In genomic region chr1:110262846-110263631, GRCh38 we compare ENCODE assay signal across 16 cellular contexts. TPM values are rescaled to one million over a fixed set of nuclear protein-coding genes. Genes with fewer than 3 reads are reported as not detected.
A peak's percentile ranks its signal among the peaks of the same experiment; 100 is the strongest.
DNase-seq lines count a peak whose midpoint lies in the region; ATAC-seq, FAIRE-seq and TF ChIP-seq lines count a peak whose summit lies in the region.
"Had no signal": no experiment of that assay in that cellular context is flagged by ENCODE, and none has a peak within 500 bp of the region (broad histone marks: within the 10 kb centered on the region; RNA-seq: fewer than 3 reads in every experiment).

No MANE protein-coding gene starts in this region.

- no peak overlapping the region for H3K27ac Mint-ChIP-seq in GM23338
- H3K27ac Mint-ChIP-seq: CD4-positive, CD25-positive, alpha-beta regulatory T cell had no signal

- H3K79me2 ChIP-seq in K562 (ENCODE audit: control insufficient read depth, insufficient read depth, low read length) (no peaks in the 10 kb centered on the region), GM23338 (replicated peaks; ENCODE audit: insufficient read depth) (no peaks in the 10 kb centered on the region)

- no peaks in the 10 kb centered on the region for H3F3A ChIP-seq in GM23338 (replicated peaks; ENCODE audit: low read depth)

- H3K36me3 Mint-ChIP-seq in GM23338 (ENCODE audit: low read depth), result no peaks in the 10 kb centered on the region
- H3K36me3 Mint-ChIP-seq: CD4-positive, CD25-positive, alpha-beta regulatory T cell had no signal

- H3K27me3 Mint-ChIP-seq in GM23338 (ENCODE audit: insufficient read depth, low read depth, poor library complexity), result no peaks in the 10 kb centered on the region

- H3K9me2 ChIP-seq in GM23338 (ENCODE audit: insufficient read depth), result no peaks in the 10 kb centered on the region

- no peak overlapping the region for H3K9ac ChIP-seq in K562 (ENCODE audit: insufficient read depth in 1 of 2, low read depth in 2 of 2, low read length in 2 of 2)
- H3K9ac ChIP-seq: GM23248 had no signal

- CTCF ChIA-PET in K562 (lab: Yijun Ruan, JAX; ENCODE audit: low intra/inter-chr PET ratio), result no interaction called here

- H3K9me3 Mint-ChIP-seq in GM23338, result no peaks in the 10 kb centered on the region
- H3K9me3 Mint-ChIP-seq: activated T-cell treated with anti-CD3 and anti-CD28 coated beads, Interleukin-2, amount 50 U/mL, for 4 hours; CD4-positive, CD25-positive, alpha-beta regulatory T cell had no signal

- H3K9me1 ChIP-seq in K562 (ENCODE audit: control insufficient read depth, insufficient read depth, low read length), result no peaks in the 10 kb centered on the region

- TF ChIP-seq CTCF in NB4 (IDR thresholded peaks at IDR 0.05; ENCODE audit: low read depth, low read length), result no peak
- peak in 2 of 3 experiments; percentile 2 to 23; a peak in 1 of 6 replicates for TF ChIP-seq CTCF in K562 (IDR thresholded peaks at IDR 0.05 in 2 of 3, conservative IDR thresholded peaks at IDR 0.05 in 1 of 3; ENCODE audit: insufficient read depth in 2 of 3, low read depth in 1 of 3, low read length in 3 of 3)
- TF ChIP-seq CTCF in GM23338 (conservative IDR thresholded peaks at IDR 0.05; ENCODE audit: low read depth in 2 of 2), result 0 out of 4 replicates have a peak, but pooled peaks of 1 of the 2 experiments have one; percentile 6

- H3K27ac ChIP-seq in K562 (ENCODE audit: extremely low read depth, low read depth, low read length) (no peak overlapping the region), GM23338 (ENCODE audit: low read depth) (no peak overlapping the region)
- H3K27ac ChIP-seq: body of pancreas, GM23248 had no signal

- peaks cover 16% of the 10 kb centered on the region; the same call in 2 of the 3 replicates for H3K4me1 Mint-ChIP-seq in GM23338
- H3K4me1 Mint-ChIP-seq: CD4-positive, CD25-positive, alpha-beta regulatory T cell had no signal

- H3K4me3 ChIP-seq in NB4 (ENCODE audit: low read depth, low read length), result no peak overlapping the region
- H3K4me3 ChIP-seq in K562, result no peak overlapping the region
- H3K4me3 ChIP-seq in GM23338, result no peak overlapping the region
- H3K4me3 ChIP-seq: body of pancreas, GM23248, skin epidermis had no signal

- peak; percentile 78 for FAIRE-seq in K562 (lab: Jason Lieb, UNC)
- FAIRE-seq: TTC549 had no signal

- BruUV-seq in K562 (replicated peaks; lab: Mats Ljungman, UMichigan), result no TSS peak

- no peak overlapping the region for H3K4me3 Mint-ChIP-seq in GM23338
- H3K4me3 Mint-ChIP-seq: activated T-cell treated with anti-CD3 and anti-CD28 coated beads, Interleukin-2, amount 50 U/mL, for 4 hours; CD4-positive, CD25-positive, alpha-beta regulatory T cell had no signal

- no peak overlapping the region for H2AFZ ChIP-seq in K562 (ENCODE audit: low read depth, low read length)
- no peak overlapping the region for H2AFZ ChIP-seq in GM23338
- H2AFZ ChIP-seq: GM23248 had no signal

- peak; percentile 73 for ATAC-seq in K562
- no peak for ATAC-seq in GM23338
- no peak for ATAC-seq in HG02938 (IDR thresholded peaks at IDR 0.05; ENCODE audit: unreplicated experiment)
- ATAC-seq: body of pancreas, left colon had no signal

- H3K9me3 ChIP-seq in K562 (replicated peaks; ENCODE audit: control insufficient read depth, insufficient read depth, low read depth, low read length), result no peaks in the 10 kb centered on the region
- H3K9me3 ChIP-seq: body of pancreas had no signal

- TF ChIP-seq POLR2A in NB4 (IDR thresholded peaks at IDR 0.05; ENCODE audit: extremely low read depth, insufficient read length), result no peak
- TF ChIP-seq POLR2A in K562 (conservative IDR thresholded peaks at IDR 0.05), result no peak

- 0% methylated on average over 9 of the region's 9 CpGs for WGBS in K562 (ENCODE audit: insufficient coverage, low coverage, missing lambda C conversion rate)

- intact Hi-C loops in K562 (cut with micrococcal nuclease), result loop anchor here (2.0 kb wide), 1 partner anchor 56 kb away; no protein-coding TSS in a partner anchor

- no peaks in the 10 kb centered on the region; a peak in 1 of 5 replicates for H3K4me1 ChIP-seq in K562 (replicated peaks in 1 of 2; ENCODE audit: control insufficient read depth in 2 of 2, insufficient read depth in 2 of 2, low read length in 2 of 2)
- H3K4me1 ChIP-seq in GM23338 (ENCODE audit: insufficient read depth), result peaks cover 5% of the 10 kb centered on the region; the same call in 1 of the 2 replicates
- H3K4me1 ChIP-seq: body of pancreas had no signal

- H3K4me2 ChIP-seq in K562 (ENCODE audit: insufficient read depth, low read length) (no peak overlapping the region), GM23338 (no peak overlapping the region)

- TF ChIP-seq RAD21 in K562 (CRISPR knock-in tag; conservative IDR thresholded peaks at IDR 0.05 in 1 of 2, IDR thresholded peaks at IDR 0.05 in 1 of 2), result peak in 1 of 2 experiments; percentile 44; a peak in 2 of 4 replicates

- peak; percentile 18 to 23 for DNase-seq in AML-193 (lab: John Stamatoyannopoulos, UW)
- peak; percentile 28 for DNase-seq in COLO668 (lab: John Stamatoyannopoulos, UW; ENCODE audit: unreplicated experiment)
- peak; percentile 16 for DNase-seq in NB4 (ENCODE audit: low read depth)
- DNase-seq in K562 (ENCODE audit: extremely low read depth in 1 of 4, low spot score in 3 of 4), result peak; percentile 30 to 63 (median 52)
- no peak for DNase-seq in GM23338 (ENCODE audit: low spot score)
- DNase-seq in AG08395 (ENCODE audit: low spot score), result no peak
- no peak for DNase-seq in DMS79 treated with DMSO at 0.1 percent for 48 hours (lab: John Stamatoyannopoulos, UW)
- DNase-seq: activated T-cell treated with anti-CD3 and anti-CD28 coated beads, Interleukin-2, amount 50 U/mL, for 4 hours; body of pancreas; GM23248; left colon; NCI-H1092 had no signal

- no peak for TF ChIP-seq EP300 in K562 (IDR thresholded peaks at IDR 0.05; ENCODE audit: low read length)

- no peaks in the 10 kb centered on the region for H3K36me3 ChIP-seq in K562 (ENCODE audit: control insufficient read depth, insufficient read depth, low read length)
- H3K36me3 ChIP-seq in GM23338 (ENCODE audit: insufficient read depth), result no peaks in the 10 kb centered on the region

- in situ Hi-C loops in K562 (cut with MboI), result no loop called here

- H4K20me1 ChIP-seq in K562 (replicated peaks; ENCODE audit: control insufficient read depth, insufficient read depth, low read length) (no peaks in the 10 kb centered on the region), GM23338 (replicated peaks; ENCODE audit: insufficient read depth) (no peaks in the 10 kb centered on the region)

- H3K27me3 ChIP-seq in K562 (ENCODE audit: control insufficient read depth in 2 of 2, insufficient read depth in 2 of 2, low read length in 2 of 2), result peaks cover 33 to 49% of the 10 kb centered on the region in 2 experiments
- no peaks in the 10 kb centered on the region for H3K27me3 ChIP-seq in GM23338 (ENCODE audit: insufficient read depth)
- H3K27me3 ChIP-seq: body of pancreas had no signal

- POLR2A ChIA-PET in K562 (lab: Yijun Ruan, JAX), result interaction anchor here (0.6 kb wide), 1 partner anchor 26 kb away, joined by 3 read pairs; no protein-coding TSS in a partner anchor

TF ChIP-seq in K562, 482 proteins besides CTCF, POLR2A, EP300 and RAD21 (continues in another document):
- no peak for TF ChIP-seq HDAC8 (tag; IDR thresholded peaks at IDR 0.05)
- TF ChIP-seq KDM4B (IDR thresholded peaks at IDR 0.05; ENCODE audit: borderline replicate concordance in 2 of 2, low read depth in 1 of 2), result no peak
- TF ChIP-seq ARHGAP35 (IDR thresholded peaks at IDR 0.05; ENCODE audit: partially characterized antibody), result no peak
- no peak for TF ChIP-seq SIN3B (IDR thresholded peaks at IDR 0.05; ENCODE audit: low read depth)
- TF ChIP-seq ZNF717 (CRISPR knock-in tag; IDR thresholded peaks at IDR 0.05), result no peak
- TF ChIP-seq MYBL2 (IDR thresholded peaks at IDR 0.05; ENCODE audit: low read depth), result no peak
- TF ChIP-seq MYBL2 (CRISPR knock-in tag; IDR thresholded peaks at IDR 0.05; ENCODE audit: borderline replicate concordance), result no peak

TF ChIP-seq in GM23338, 12 proteins besides CTCF, POLR2A, EP300 and RAD21 (continues in another document):
- no peak for TF ChIP-seq ETS1 (IDR thresholded peaks at IDR 0.05)

RNA-seq across cellular contexts. Expression of gene KCNC4, which starts 52.9 kb away (rescaled TPM):
- 3.3 and 7.6 TPM in 2 replicates for total RNA-seq in K562 (2011; cell fraction: chromatin; rRNA removed; ENCODE audit: low replicate concordance)
- total RNA-seq in K562 (2011; cell fraction: nucleolus; rRNA removed), result 3.0 and 4.3 TPM in 2 replicates
- total RNA-seq in K562 (2011; cell fraction: nucleoplasm; rRNA removed), result 3.4 and 4.9 TPM in 2 replicates
- total RNA-seq in K562 (2014; rRNA removed), result 0.73 and 2.3 TPM in 2 replicates
- total RNA-seq in K562 (2014; rRNA removed; fragmentation: Illumina TruSeq; extraction: Trizol), result 0.13 and 0.33 TPM in 2 replicates
- total RNA-seq in K562 (2015; rRNA removed; fragmentation: Illumina TruSeq; extraction: Trizol), result 0.53 and 0.62 TPM in 2 replicates
- total RNA-seq in K562 (2021), result 1.8 and 2.0 TPM in 2 replicates
- 0.81 and 1.2 TPM in 2 replicates for polyA plus RNA-seq in K562 (2011; rRNA removed)
- 1.1 and 1.6 TPM in 2 replicates for polyA plus RNA-seq in K562 (2011; cell fraction: cytosol; rRNA removed)
- polyA plus RNA-seq in K562 (2011; cell fraction: nucleus; rRNA removed), result 3.5 and 6.6 TPM in 2 replicates
- 1.5 and 1.7 TPM in 2 replicates for polyA plus RNA-seq in K562 (2012)
- 0.64 and 0.79 TPM in 2 replicates for polyA plus RNA-seq in K562 (2014; fragmentation: Illumina TruSeq; extraction: Trizol)
- under 1 TPM; 0.07 to 0.13 TPM for polyA plus RNA-seq in K562 (2014; fragmentation: Nextera tagmentation; extraction: Ambion mirVana)
- 0.90 and 1.2 TPM in 2 replicates for polyA plus RNA-seq in K562 (2014; rRNA removed)
- polyA minus RNA-seq in K562 (2011; rRNA and poly(A)+ RNA removed), result 0.81 and 1.1 TPM in 2 replicates
- polyA minus RNA-seq in K562 (2011; cell fraction: cytosol; rRNA and poly(A)+ RNA removed), result 0.95 and 1.6 TPM in 2 replicates
- 2.4 and 2.6 TPM in 2 replicates for polyA minus RNA-seq in K562 (2011; cell fraction: nucleus; rRNA and poly(A)+ RNA removed)
- total RNA-seq in GM23338 (2014; rRNA removed; shearing (Covaris generic)), result 10.5 and 10.7 TPM in 2 replicates
- 3.4 and 3.5 TPM in 2 replicates for polyA plus RNA-seq in GM23338 (2016; fragmentation: Nextera tagmentation; extraction: Ambion mirVana)

Comparison
In these comparisons a context has a peak if more than half of its experiments do, and no peak if none do; other contexts are left out.
1. DNase-seq: peak in AML-193 (2 of 2), COLO668 (single experiment), NB4 (single experiment) and K562 (4 of 4); none in GM23338 (single experiment), AG08395 (single experiment) and DMS79 treated with DMSO at 0.1 percent for 48 hours (single experiment).